Comparison of ENCODE assay signal across 19 cellular contexts in the genomic region with DNA sequence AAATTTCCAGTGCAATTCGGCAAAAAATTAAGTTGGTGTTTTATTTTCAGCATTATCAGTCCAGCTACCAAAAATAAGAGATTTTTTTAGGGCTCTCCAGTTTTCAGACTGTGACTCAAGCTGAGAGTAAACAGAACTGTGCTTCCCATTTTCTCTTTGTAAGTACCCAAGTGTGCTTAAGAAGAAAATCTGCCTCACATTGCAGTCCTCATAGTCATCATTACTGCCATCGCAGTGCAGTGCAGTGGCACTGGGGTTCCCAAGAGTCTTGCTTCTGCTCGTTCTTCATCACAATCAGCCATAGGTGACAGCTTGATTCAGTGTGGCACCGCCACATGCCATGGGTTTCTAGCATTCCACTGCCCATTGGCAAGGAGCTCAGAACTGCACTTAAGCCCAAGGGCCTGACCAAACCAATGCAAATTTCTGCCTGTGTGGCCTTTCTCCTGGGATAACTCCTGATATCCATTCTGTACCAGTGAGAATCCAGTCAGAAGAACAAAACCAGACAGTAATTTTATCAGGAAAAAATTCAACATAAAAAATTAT. TPM values are rescaled to one million over a fixed set of nuclear protein-coding genes. Genes with fewer than 3 reads are reported as not detected.
"Had no signal": no experiment of that assay in that cellular context is flagged by ENCODE, and none has a peak within 500 bp of the region (broad histone marks: within the 10 kb centered on the region; RNA-seq: fewer than 3 reads in every experiment).

No MANE protein-coding gene starts in this region.

- H3K79me2 ChIP-seq: hepatocyte had no signal

- H3K4me3 ChIP-seq: hepatocyte, prostate gland, right lobe of liver, spleen had no signal

- ATAC-seq: left lobe of liver; natural killer cell treated with Interleukin-12 subunit alpha and Interleukin-12 subunit beta and Interleukin-15 and Interleukin-18, amount 100 ng/mL, for 72 hours; right lobe of liver; stimulated activated naive CD8-positive, alpha-beta T cell treated with anti-CD3 and anti-CD28 coated beads, Interleukin-15, amount 100 ng/mL, for 72 hours had no signal

- H3K27ac ChIP-seq: hepatocyte, prostate gland, right lobe of liver, spleen had no signal

- H2AFZ ChIP-seq: hepatocyte had no signal

- H3K36me3 ChIP-seq: prostate gland, right lobe of liver, spleen had no signal

- DNase-seq: activated B cell treated with CpG ODN at 0.5 μM for 24 hours; activated CD4-positive, alpha-beta T cell treated with anti-CD3 and anti-CD28 coated beads, Interleukin-2, amount 10 ng/mL, durations not matched to agents 24 days and 14 days; activated CD8-positive, alpha-beta memory T cell treated with anti-CD3 and anti-CD28 coated beads, Interleukin-2, amount 50 U/mL, for 48 hours; activated naive CD8-positive, alpha-beta T cell treated with anti-CD3 and anti-CD28 coated beads for 36 hours; anterior cingulate cortex; mesenchymal stem cell; right lobe of liver; spleen; stimulated activated naive CD8-positive, alpha-beta T cell treated with anti-CD3 and anti-CD28 coated beads, Interleukin-15, amount 100 ng/mL, for 72 hours; T-helper 2 cell had no signal

- H3K4me2 ChIP-seq: hepatocyte had no signal

- H3K4me1 ChIP-seq: prostate gland, right lobe of liver, spleen had no signal

- H3K27me3 ChIP-seq: hepatocyte, right lobe of liver had no signal

- H3K9me3 ChIP-seq: prostate gland, right lobe of liver had no signal

RNA-seq across cellular contexts. Expression of a gene that starts 45.6 kb away (rescaled TPM):
- total RNA-seq: activated B cell treated with CpG ODN at 0.5 μM for 24 hours; activated CD4-positive, alpha-beta T cell treated with anti-CD3 and anti-CD28 coated beads, Interleukin-2, amount 10 ng/mL, durations not matched to agents 24 days and 14 days; activated naive CD8-positive, alpha-beta T cell treated with anti-CD3 and anti-CD28 coated beads for 36 hours; glomerular endothelial cell; left lobe of liver; natural killer cell treated with Interleukin-12 subunit alpha and Interleukin-12 subunit beta and Interleukin-15 and Interleukin-18, amount 100 ng/mL, for 72 hours; prostate gland; right lobe of liver; spleen; temporal lobe; ureter had no signal
- polyA plus RNA-seq: esophagus, keratinocyte, spleen had no signal

RNA-seq across cellular contexts. Expression of a gene that starts 49.3 kb away (rescaled TPM):
- total RNA-seq: activated B cell treated with CpG ODN at 0.5 μM for 24 hours; activated CD4-positive, alpha-beta T cell treated with anti-CD3 and anti-CD28 coated beads, Interleukin-2, amount 10 ng/mL, durations not matched to agents 24 days and 14 days; activated naive CD8-positive, alpha-beta T cell treated with anti-CD3 and anti-CD28 coated beads for 36 hours; glomerular endothelial cell; left lobe of liver; natural killer cell treated with Interleukin-12 subunit alpha and Interleukin-12 subunit beta and Interleukin-15 and Interleukin-18, amount 100 ng/mL, for 72 hours; right lobe of liver; spleen; temporal lobe; ureter had no signal
- polyA plus RNA-seq: esophagus, hepatocyte, keratinocyte, spleen had no signal
